In genomic region chr14:31942216-31942841, GRCh38 we compare ENCODE assay signal across 2 cellular contexts.
TF ChIP-seq lines count a peak whose summit lies in the region.

No MANE protein-coding gene starts in this region.

TF ChIP-seq in A549, 52 proteins besides CTCF, POLR2A, EP300 and RAD21 (continued from another document):
- TF ChIP-seq TFCP2L1 (CRISPR knock-in tag; IDR thresholded peaks at IDR 0.05) (no peak), ZSCAN20 (CRISPR knock-in tag; IDR thresholded peaks at IDR 0.05) (no peak), KDM5A (IDR thresholded peaks at IDR 0.05) (no peak), HDAC2 (IDR thresholded peaks at IDR 0.05) (no peak), JUN (IDR thresholded peaks at IDR 0.05) (no peak), HMGXB4 (CRISPR knock-in tag; IDR thresholded peaks at IDR 0.05; ENCODE audit: borderline replicate concordance) (no peak), ESRRA (IDR thresholded peaks at IDR 0.05; ENCODE audit: borderline replicate concordance, low read length) (no peak), FOSL2 (IDR thresholded peaks at IDR 0.05) (no peak), FOSL2 (CRISPR knock-in tag; IDR thresholded peaks at IDR 0.05) (no peak), CHD2 (IDR thresholded peaks at IDR 0.05; ENCODE audit: low read length, partially characterized antibody) (no peak), EHMT2 (IDR thresholded peaks at IDR 0.05; ENCODE audit: low read depth) (no peak), BCL3 (IDR thresholded peaks at IDR 0.05) (no peak), POLR2AphosphoS2 (conservative IDR thresholded peaks at IDR 0.05; ENCODE audit: low read length) (no peak), ZFP36 (IDR thresholded peaks at IDR 0.05; ENCODE audit: borderline replicate concordance, partially characterized antibody) (no peak), SMC3 (IDR thresholded peaks at IDR 0.05) (no peak), RFX5 (IDR thresholded peaks at IDR 0.05) (no peak), ZC3H11A (IDR thresholded peaks at IDR 0.05) (no peak)

TF ChIP-seq in H1, 55 proteins besides CTCF, POLR2A, EP300 and RAD21 (continued from another document):
- TF ChIP-seq USF2 (IDR thresholded peaks at IDR 0.05; ENCODE audit: low read length) = no peak
- TF ChIP-seq ZNF274 (IDR thresholded peaks at IDR 0.05; ENCODE audit: borderline replicate concordance, extremely low read depth, low read length) = no peak
- TF ChIP-seq RXRA (IDR thresholded peaks at IDR 0.05; ENCODE audit: insufficient read depth, low read depth, low read length) = no peak
- TF ChIP-seq CBX8 (IDR thresholded peaks at IDR 0.05; ENCODE audit: borderline replicate concordance, low read depth, low read length) = no peak
- no peak for TF ChIP-seq CHD7 (IDR thresholded peaks at IDR 0.05; ENCODE audit: insufficient replicate concordance, low read length)
- TF ChIP-seq KDM4A (IDR thresholded peaks at IDR 0.05; ENCODE audit: low read depth, low read length, severe bottlenecking) = no peak
- TF ChIP-seq EGR1 (IDR thresholded peaks at IDR 0.05; ENCODE audit: borderline replicate concordance, low read depth, low read length) = no peak
- no peak for TF ChIP-seq CHD1 (IDR thresholded peaks at IDR 0.05; ENCODE audit: low read depth, low read length)
- no peak for TF ChIP-seq CHD2 (IDR thresholded peaks at IDR 0.05; ENCODE audit: low read length)
- TF ChIP-seq RFX5 (IDR thresholded peaks at IDR 0.05; ENCODE audit: borderline replicate concordance, low read depth, low read length) = no peak
TF ChIP-seq in H1: peak in this region for 0.
